Comparison of ENCODE assay signal across 8 cellular contexts in the genomic region with DNA sequence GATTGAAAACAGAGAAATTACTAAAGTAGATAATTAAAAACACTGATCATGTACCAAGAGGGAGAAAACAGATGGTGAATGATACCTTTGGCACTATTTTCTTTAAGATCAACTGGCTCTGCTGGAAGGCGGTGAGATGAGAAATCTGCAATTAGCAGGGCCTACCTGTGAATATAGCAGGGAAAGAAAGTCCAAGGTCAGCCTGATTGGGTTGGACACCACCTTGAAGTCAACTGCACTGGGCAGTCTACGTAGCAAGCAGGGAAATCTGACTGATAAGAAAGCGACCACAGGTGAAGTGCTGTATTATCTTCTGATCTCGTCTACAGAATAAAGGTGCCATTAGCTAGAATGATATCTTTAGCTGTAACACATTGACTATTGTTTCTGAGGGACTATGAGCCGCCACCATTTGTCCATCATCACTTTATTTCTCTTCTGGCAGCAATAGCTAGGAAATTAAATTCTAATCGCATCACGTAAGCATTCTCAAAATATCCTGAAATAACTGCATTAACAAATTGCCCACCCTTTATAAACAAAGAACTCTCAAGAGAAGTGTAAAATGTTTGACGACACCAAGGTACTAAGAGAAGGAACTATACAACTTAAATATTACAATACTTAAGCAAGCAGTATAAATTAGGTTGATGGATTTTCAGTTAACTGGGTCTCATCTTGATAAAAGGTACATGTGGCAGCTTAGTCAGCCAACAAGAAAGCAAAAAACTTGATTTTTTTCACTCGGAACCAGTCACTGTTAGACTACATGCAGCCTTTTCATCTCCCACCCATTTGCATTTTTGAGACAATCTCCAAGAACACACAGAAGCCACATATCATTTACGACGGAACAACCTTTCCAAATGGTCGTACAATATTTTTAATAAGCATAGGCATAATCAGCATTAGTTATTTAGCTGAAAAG. TPM values are rescaled to one million over a fixed set of nuclear protein-coding genes. Genes with fewer than 3 reads are reported as not detected.
DNase-seq lines count a peak whose midpoint lies in the region; ATAC-seq and TF ChIP-seq lines count a peak whose summit lies in the region.

No MANE protein-coding gene starts in this region.

- H3K9me3 ChIP-seq in PC-9 (ENCODE audit: insufficient read depth, low read depth), result no peaks in the 10 kb centered on the region
- no peaks in the 10 kb centered on the region for H3K9me3 ChIP-seq in parathyroid adenoma (ENCODE audit: control insufficient read depth, low read length)

- H3K9ac ChIP-seq in parathyroid adenoma, result no peak overlapping the region

- TF ChIP-seq CTCF in PC-9 (conservative IDR thresholded peaks at IDR 0.05) (no peak), parathyroid adenoma (IDR thresholded peaks at IDR 0.05) (no peak)

- H3K4me2 ChIP-seq in PC-9, result peak overlapping the region; percentile 80
- peak overlapping the region; percentile 78 for H3K4me2 ChIP-seq in parathyroid adenoma (ENCODE audit: low read length)

- H3K4me3 ChIP-seq in PC-9, result peak overlapping the region; percentile 81
- peak overlapping the region; percentile 87 for H3K4me3 ChIP-seq in parathyroid adenoma (ENCODE audit: low read depth, low read length)

- no peak overlapping the region for H3K27ac ChIP-seq in PC-9
- peak overlapping the region; percentile 78 for H3K27ac ChIP-seq in epithelial cell of prostate
- peak overlapping the region; percentile 72 for H3K27ac ChIP-seq in parathyroid adenoma

- CTCF ChIA-PET in PC-9 (lab: Charles Lee), result interaction anchor here (0.5 to 0.9 kb wide), 2 partner anchors 67 to 252 kb away, joined by 3 to 7 read pairs; no protein-coding TSS in a partner anchor

- H4K20me1 ChIP-seq in PC-9 (ENCODE audit: insufficient read depth), result no peaks in the 10 kb centered on the region

- intact Hi-C loops in PC-9 (cut with micrococcal nuclease; ENCODE audit: unreplicated experiment), result loop anchor here (2.0 to 10.0 kb wide), 3 partner anchors 61 to 253 kb away; a partner anchor contains a TSS

- H3K27me3 ChIP-seq in PC-9 (ENCODE audit: insufficient read depth, low read depth) (no peaks in the 10 kb centered on the region), parathyroid adenoma (ENCODE audit: control insufficient read depth, insufficient read depth, low read length) (no peaks in the 10 kb centered on the region)

- POLR2A ChIA-PET in PC-9 (lab: Charles Lee; ENCODE audit: unreplicated experiment), result interaction anchor here (0.5 to 0.7 kb wide), 3 partner anchors 63 to 365 kb away, joined by 3 to 5 read pairs (median 4); no protein-coding TSS in a partner anchor

- H3K9me2 ChIP-seq in PC-9 (ENCODE audit: insufficient read depth), result no peaks in the 10 kb centered on the region

- DNase-seq in EL, result peak; percentile 8
- DNase-seq in PC-9, result no peak
- DNase-seq in epithelial cell of prostate (ENCODE audit: low read depth, low spot score), result no peak
- no peak for DNase-seq in effector CD4-positive, alpha-beta T cell
- DNase-seq in OCI-M2 (lab: John Stamatoyannopoulos, UW; ENCODE audit: unreplicated experiment), result no peak
- DNase-seq in stimulated activated CD4-positive, alpha-beta T cell treated with anti-CD3 and anti-CD28 coated beads, Interleukin-4, amount 100 ng/mL, for 1 hour, result no peak

- H2AFZ ChIP-seq in PC-9 (no peak overlapping the region; the same call in 1 of the 2 replicates), parathyroid adenoma (peak overlapping the region; percentile 89)

- H3K79me2 ChIP-seq in PC-9 (ENCODE audit: low read depth), result peaks cover 8% of the 10 kb centered on the region; the same call in 1 of the 2 replicates
- H3K79me2 ChIP-seq in parathyroid adenoma, result no peaks in the 10 kb centered on the region

- H3K4me1 ChIP-seq in PC-9 (replicated peaks; ENCODE audit: insufficient read depth) (peaks cover 9% of the 10 kb centered on the region; the same call in 1 of the 2 replicates), parathyroid adenoma (no peaks in the 10 kb centered on the region)

- H3K36me3 ChIP-seq in PC-9 (ENCODE audit: low read depth) (no peaks in the 10 kb centered on the region), parathyroid adenoma (ENCODE audit: control insufficient read depth, insufficient read depth, low read length) (no peaks in the 10 kb centered on the region)

- peaks cover 6% of the 10 kb centered on the region; the same call in 1 of the 2 replicates for H3F3A ChIP-seq in PC-9 (ENCODE audit: insufficient read depth, low read depth)

- TSS peak; percentile 31 for BruUV-seq in PC-9 (replicated peaks; lab: Mats Ljungman, UMichigan)

- no peak for ATAC-seq in HG03025 (IDR thresholded peaks at IDR 0.05; ENCODE audit: low FRiP score, unreplicated experiment)

RNA-seq across cellular contexts. Expression of a gene that starts 1.3 kb away (rescaled TPM):
- total RNA-seq in PC-9 (2021), result 17.8 and 24.5 TPM in 2 replicates
